ENCODE assay signal across 14 cellular contexts in the genomic region with DNA sequence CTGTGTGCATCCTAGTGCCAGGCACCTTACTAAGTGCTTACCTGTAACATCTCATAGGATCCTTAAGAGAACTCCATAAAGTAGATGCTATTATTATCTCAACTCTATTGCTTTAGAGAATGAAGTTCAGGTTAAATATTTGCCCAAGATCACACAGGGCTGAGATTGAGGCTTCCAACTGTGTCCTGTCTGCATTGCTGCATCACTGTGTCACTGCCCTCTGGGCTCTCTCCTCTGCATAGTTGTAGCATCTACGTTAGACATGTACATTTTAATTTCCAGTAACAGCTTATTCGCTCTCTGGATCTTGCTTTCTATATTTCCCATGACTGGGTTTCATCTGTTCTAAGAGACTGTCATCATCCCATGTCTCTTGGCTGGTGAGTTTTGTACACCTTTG.
DNase-seq lines count a peak whose midpoint lies in the region; FAIRE-seq and TF ChIP-seq lines count a peak whose summit lies in the region.
"Had no signal": no experiment of that assay in that cellular context is flagged by ENCODE, and none has a peak within 500 bp of the region (broad histone marks: within the 10 kb centered on the region; RNA-seq: fewer than 3 reads in every experiment).

No MANE protein-coding gene starts in this region.

- TF ChIP-seq CTCF in epithelial cell of esophagus (IDR thresholded peaks at IDR 0.05; ENCODE audit: insufficient read depth, low read depth, low read length, missing control alignments), result no peak

- no peak overlapping the region for H3K4me3 ChIP-seq in epithelial cell of esophagus (ENCODE audit: low read length)
- H3K4me3 ChIP-seq: HAP-1 had no signal

- intact Hi-C loops in posterior vena cava (cut with DNase I), result no loop called here

- no peak for FAIRE-seq in frontal cortex (lab: Jason Lieb, UNC)
- FAIRE-seq: A204.1, GM19239, H1 had no signal

- in situ Hi-C loops in Caki2 (cut with HindIII; ENCODE audit: low pct_unique_long_range_greater_than_20kb, low sequenced_read_pairs) (no loop called here), ACHN (cut with HindIII; ENCODE audit: low pct_ligation_motif_present, low pct_unique_long_range_greater_than_20kb, low sequenced_read_pairs) (no loop called here)

- peak; percentile 72 for DNase-seq in Caki2 (ENCODE audit: low read depth)
- peak; percentile 25 for DNase-seq in epithelial cell of esophagus (ENCODE audit: low read depth)
- peak; percentile 87 for DNase-seq in kidney tubule cell (ENCODE audit: low spot score)
- peak; percentile 73 for DNase-seq in renal cortical epithelial cell (ENCODE audit: low read depth)
- DNase-seq in ACHN, result no peak
- DNase-seq in frontal cortex (ENCODE audit: low spot score in 2 of 2), result no peak
- DNase-seq in posterior vena cava (ENCODE audit: low spot score), result no peak
- DNase-seq: CD8-positive, alpha-beta memory T cell; DMS53; GF-D8 had no signal

Comparison
In these comparisons a context has a peak if more than half of its experiments do, and no peak if none do; other contexts are left out.
1. DNase-seq: peak in Caki2 (single experiment), epithelial cell of esophagus (single experiment), kidney tubule cell (single experiment) and renal cortical epithelial cell (single experiment); none in ACHN (single experiment), frontal cortex (0 of 2) and posterior vena cava (single experiment).